ENCODE assay signal across 19 cellular contexts in genomic region chr4:165763640-165764039, GRCh38.
DNase-seq lines count a peak whose midpoint lies in the region; ATAC-seq and TF ChIP-seq lines count a peak whose summit lies in the region.
"Had no signal": no experiment of that assay in that cellular context is flagged by ENCODE, and none has a peak within 500 bp of the region (broad histone marks: within the 10 kb centered on the region; RNA-seq: fewer than 3 reads in every experiment).

No MANE protein-coding gene starts in this region.

- no peaks in the 10 kb centered on the region for H3F3A ChIP-seq in GM23338 (replicated peaks; ENCODE audit: low read depth)
- H3F3A ChIP-seq in PC-9 (ENCODE audit: insufficient read depth, low read depth) = no peaks in the 10 kb centered on the region
- no peaks in the 10 kb centered on the region for H3F3A ChIP-seq in MM.1S (ENCODE audit: insufficient read depth, low read length)

- no peak for DNase-seq in GM23338 (ENCODE audit: low spot score)
- DNase-seq in PC-9 = no peak
- peak; percentile 13 for DNase-seq in fibroblast of gingiva (ENCODE audit: low read depth)
- DNase-seq in osteocyte (ENCODE audit: extremely low spot score, unreplicated experiment) = no peak
- DNase-seq in MM.1S = no peak
- no peak for DNase-seq in pons (ENCODE audit: low spot score)
- DNase-seq: AML-193; Caco-2; CD4-positive, CD25-positive, alpha-beta regulatory T cell; HCEC 1CT; NCI-H1105 treated with DMSO at 0.1 percent for 48 hours; NCI-H1694 treated with DMSO at 0.1 percent for 48 hours; NCI-H2107; NCI-H226; NCI-H526 treated with DMSO at 0.1 percent for 48 hours; RPMI8226; SJCRH30 had no signal

- no peak overlapping the region; the same call in 1 of the 2 replicates for H3K27ac Mint-ChIP-seq in GM23338
- H3K27ac Mint-ChIP-seq in osteocyte (ENCODE audit: unreplicated experiment) = peak overlapping the region; percentile 4
- H3K27ac Mint-ChIP-seq: CD4-positive, CD25-positive, alpha-beta regulatory T cell had no signal

- H3K27ac ChIP-seq in GM23338 (ENCODE audit: low read depth) = no peak overlapping the region
- no peak overlapping the region for H3K27ac ChIP-seq in PC-9
- H3K27ac ChIP-seq in MM.1S (ENCODE audit: low read length) = no peak overlapping the region
- H3K27ac ChIP-seq: SJCRH30 had no signal

- H3K4me1 Mint-ChIP-seq in GM23338 (peaks cover 25% of the 10 kb centered on the region), osteocyte (ENCODE audit: unreplicated experiment) (peaks cover 39% of the 10 kb centered on the region)
- H3K4me1 Mint-ChIP-seq: CD4-positive, CD25-positive, alpha-beta regulatory T cell had no signal

- H3K4me3 ChIP-seq in GM23338 (no peak overlapping the region), PC-9 (no peak overlapping the region), MM.1S (ENCODE audit: low read length) (no peak overlapping the region)
- H3K4me3 ChIP-seq: SJCRH30 had no signal

- H3K4me2 ChIP-seq in GM23338 (no peak overlapping the region), PC-9 (no peak overlapping the region), MM.1S (ENCODE audit: low read depth, low read length) (no peak overlapping the region)

- H3K9me3 ChIP-seq in PC-9 (ENCODE audit: insufficient read depth, low read depth) = no peaks in the 10 kb centered on the region
- H3K9me3 ChIP-seq in MM.1S (replicated peaks; ENCODE audit: insufficient read depth, low read length) = no peaks in the 10 kb centered on the region
- H3K9me3 ChIP-seq: Caco-2, SJCRH30 had no signal

- no peaks in the 10 kb centered on the region for H3K79me2 ChIP-seq in GM23338 (replicated peaks; ENCODE audit: insufficient read depth)
- H3K79me2 ChIP-seq in PC-9 (ENCODE audit: low read depth) = no peaks in the 10 kb centered on the region
- no peaks in the 10 kb centered on the region for H3K79me2 ChIP-seq in MM.1S (ENCODE audit: low read length)

- H3K36me3 Mint-ChIP-seq in GM23338 (ENCODE audit: low read depth) (no peaks in the 10 kb centered on the region), osteocyte (ENCODE audit: unreplicated experiment) (no peaks in the 10 kb centered on the region)
- H3K36me3 Mint-ChIP-seq: CD4-positive, CD25-positive, alpha-beta regulatory T cell had no signal

- H3K27me3 Mint-ChIP-seq in GM23338 (ENCODE audit: insufficient read depth, low read depth, poor library complexity) (no peaks in the 10 kb centered on the region), osteocyte (ENCODE audit: unreplicated experiment) (no peaks in the 10 kb centered on the region)
- H3K27me3 Mint-ChIP-seq: CD4-positive, CD25-positive, alpha-beta regulatory T cell had no signal

- H3K4me1 ChIP-seq in GM23338 (ENCODE audit: insufficient read depth) (peaks cover 10% of the 10 kb centered on the region), PC-9 (replicated peaks; ENCODE audit: insufficient read depth) (no peaks in the 10 kb centered on the region), MM.1S (ENCODE audit: low read length) (no peaks in the 10 kb centered on the region)
- H3K4me1 ChIP-seq: Caco-2, SJCRH30 had no signal

- no peak overlapping the region for H3K4me3 Mint-ChIP-seq in GM23338
- no peak overlapping the region for H3K4me3 Mint-ChIP-seq in osteocyte (ENCODE audit: unreplicated experiment)
- H3K4me3 Mint-ChIP-seq: CD4-positive, CD25-positive, alpha-beta regulatory T cell had no signal

- no TSS peak for BruUV-seq in PC-9 (replicated peaks; lab: Mats Ljungman, UMichigan)

- H4K20me1 ChIP-seq in GM23338 (replicated peaks; ENCODE audit: insufficient read depth) (no peaks in the 10 kb centered on the region), PC-9 (ENCODE audit: insufficient read depth) (no peaks in the 10 kb centered on the region), MM.1S (ENCODE audit: insufficient read depth, low read length) (no peaks in the 10 kb centered on the region)

- H2AFZ ChIP-seq in GM23338 (peak overlapping the region; percentile 6; the same call in 1 of the 2 replicates), PC-9 (0 out of 2 replicates have a peak overlapping the region, but pooled peaks have one; percentile 2), MM.1S (ENCODE audit: low read length) (no peak overlapping the region)

- no peak overlapping the region for H3K9ac ChIP-seq in MM.1S (ENCODE audit: low read length)

- CTCF ChIA-PET in PC-9 (lab: Charles Lee) = no interaction called here

- TF ChIP-seq CTCF in GM23338 (conservative IDR thresholded peaks at IDR 0.05; ENCODE audit: low read depth in 2 of 2) (no peak), PC-9 (conservative IDR thresholded peaks at IDR 0.05) (no peak), osteocyte (IDR thresholded peaks at IDR 0.05) (no peak), MM.1S (IDR thresholded peaks at IDR 0.05; ENCODE audit: low read length) (no peak)

- H3K9me3 Mint-ChIP-seq in GM23338 (no peaks in the 10 kb centered on the region), osteocyte (ENCODE audit: unreplicated experiment) (no peaks in the 10 kb centered on the region)

- intact Hi-C loops in PC-9 (cut with micrococcal nuclease; ENCODE audit: unreplicated experiment) = no loop called here

- POLR2A ChIA-PET in PC-9 (lab: Charles Lee; ENCODE audit: unreplicated experiment) = no interaction called here

- ATAC-seq in GM23338 = no peak
- no peak for ATAC-seq in HG02610 (IDR thresholded peaks at IDR 0.05; ENCODE audit: unreplicated experiment)
- no peak for ATAC-seq in HG03135 (IDR thresholded peaks at IDR 0.05; ENCODE audit: unreplicated experiment)

- no peaks in the 10 kb centered on the region for H3K27me3 ChIP-seq in GM23338 (ENCODE audit: insufficient read depth)
- no peaks in the 10 kb centered on the region for H3K27me3 ChIP-seq in PC-9 (ENCODE audit: insufficient read depth, low read depth)
- H3K27me3 ChIP-seq in MM.1S (replicated peaks; ENCODE audit: insufficient read depth, low read length) = no peaks in the 10 kb centered on the region
- H3K27me3 ChIP-seq: SJCRH30 had no signal

- no peaks in the 10 kb centered on the region for H3K36me3 ChIP-seq in GM23338 (ENCODE audit: insufficient read depth)
- no peaks in the 10 kb centered on the region for H3K36me3 ChIP-seq in PC-9 (ENCODE audit: low read depth)
- no peaks in the 10 kb centered on the region for H3K36me3 ChIP-seq in MM.1S (replicated peaks; ENCODE audit: insufficient read depth, low read length)
- H3K36me3 ChIP-seq: SJCRH30 had no signal

- H3K9me2 ChIP-seq in GM23338 (ENCODE audit: insufficient read depth) = no peaks in the 10 kb centered on the region; the same call in 1 of the 2 replicates
- no peaks in the 10 kb centered on the region for H3K9me2 ChIP-seq in PC-9 (ENCODE audit: insufficient read depth)
- no peaks in the 10 kb centered on the region for H3K9me2 ChIP-seq in MM.1S (replicated peaks; ENCODE audit: insufficient read depth, low read length)

TF ChIP-seq in GM23338, 12 proteins besides CTCF, POLR2A, EP300 and RAD21 (continues in another document):
- no peak for TF ChIP-seq ZNF114 (CRISPR knock-in tag; IDR thresholded peaks at IDR 0.05)
- no peak for TF ChIP-seq ZNF331 (CRISPR knock-in tag; IDR thresholded peaks at IDR 0.05; ENCODE audit: low read depth)
- TF ChIP-seq EZH2 (IDR thresholded peaks at IDR 0.05; ENCODE audit: low read depth, unreplicated experiment) = no peak
- no peak for TF ChIP-seq NANOG (IDR thresholded peaks at IDR 0.05; ENCODE audit: borderline replicate concordance)
- no peak for TF ChIP-seq STAT1 (IDR thresholded peaks at IDR 0.05; ENCODE audit: unreplicated experiment)
- TF ChIP-seq, protein P1, sequence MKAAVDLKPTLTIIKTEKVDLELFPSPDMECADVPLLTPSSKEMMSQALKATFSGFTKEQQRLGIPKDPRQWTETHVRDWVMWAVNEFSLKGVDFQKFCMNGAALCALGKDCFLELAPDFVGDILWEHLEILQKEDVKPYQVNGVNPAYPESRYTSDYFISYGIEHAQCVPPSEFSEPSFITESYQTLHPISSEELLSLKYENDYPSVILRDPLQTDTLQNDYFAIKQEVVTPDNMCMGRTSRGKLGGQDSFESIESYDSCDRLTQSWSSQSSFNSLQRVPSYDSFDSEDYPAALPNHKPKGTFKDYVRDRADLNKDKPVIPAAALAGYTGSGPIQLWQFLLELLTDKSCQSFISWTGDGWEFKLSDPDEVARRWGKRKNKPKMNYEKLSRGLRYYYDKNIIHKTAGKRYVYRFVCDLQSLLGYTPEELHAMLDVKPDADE (IDR thresholded peaks at IDR 0.05) = no peak
- no peak for TF ChIP-seq EZH2phosphoT487 (IDR thresholded peaks at IDR 0.05; ENCODE audit: unreplicated experiment)
- TF ChIP-seq POLR2AphosphoS5 (IDR thresholded peaks at IDR 0.05; ENCODE audit: low read depth) = no peak
- no peak for TF ChIP-seq JUNB (IDR thresholded peaks at IDR 0.05; ENCODE audit: unreplicated experiment)
- TF ChIP-seq CREB1 (CRISPR knock-in tag; IDR thresholded peaks at IDR 0.05; ENCODE audit: low read depth) = no peak
- TF ChIP-seq REST (IDR thresholded peaks at IDR 0.05; ENCODE audit: unreplicated experiment) = no peak
